Comparison of ENCODE assay signal across 17 cellular contexts in the genomic region with DNA sequence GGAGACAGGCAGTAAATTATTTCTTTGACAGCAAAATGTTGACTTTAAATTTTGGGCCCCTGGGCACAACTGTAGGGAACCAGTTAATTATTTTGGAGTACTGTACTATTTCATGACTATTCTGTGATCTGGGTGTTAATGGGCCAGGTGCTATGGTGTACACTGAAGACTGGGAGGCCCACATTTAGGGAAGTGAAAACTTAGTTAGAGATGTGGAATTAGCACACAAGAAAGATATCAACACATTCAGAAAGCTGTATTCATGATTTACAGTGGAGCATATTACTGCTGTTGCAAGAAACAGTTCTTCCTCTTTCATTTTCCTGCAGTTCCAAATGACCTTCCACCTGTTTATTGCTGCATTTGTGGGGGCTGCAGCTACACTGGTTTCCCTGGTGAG. TPM values are rescaled to one million over a fixed set of nuclear protein-coding genes. Genes with fewer than 3 reads are reported as not detected.
DNase-seq lines count a peak whose midpoint lies in the region; ATAC-seq and TF ChIP-seq lines count a peak whose summit lies in the region.
"Had no signal": no experiment of that assay in that cellular context is flagged by ENCODE, and none has a peak within 500 bp of the region (broad histone marks: within the 10 kb centered on the region; RNA-seq: fewer than 3 reads in every experiment).

No MANE protein-coding gene starts in this region.

- no peaks in the 10 kb centered on the region for H3K36me3 ChIP-seq in hepatocyte (replicated peaks; ENCODE audit: insufficient read depth, low read depth)
- H3K36me3 ChIP-seq in GM23338 (ENCODE audit: insufficient read depth), result peaks cover 4% of the 10 kb centered on the region
- H3K36me3 ChIP-seq: ascending aorta had no signal

- TF ChIP-seq CTCF in hepatocyte (IDR thresholded peaks at IDR 0.05; ENCODE audit: poor library complexity) (no peak), GM23338 (conservative IDR thresholded peaks at IDR 0.05; ENCODE audit: low read depth in 2 of 2) (no peak), chondrocyte (IDR thresholded peaks at IDR 0.05) (no peak)

- H3K4me2 ChIP-seq in hepatocyte (no peak overlapping the region), GM23338 (no peak overlapping the region)
- H3K4me2 ChIP-seq: neural progenitor cell had no signal

- no peak for TF ChIP-seq POLR2A in GM18505 (IDR thresholded peaks at IDR 0.05; ENCODE audit: borderline replicate concordance, extremely low read depth, insufficient read depth, insufficient read length)

- H3K4me3 Mint-ChIP-seq in GM23338 (no peak overlapping the region), chondrocyte (ENCODE audit: unreplicated experiment) (no peak overlapping the region)
- H3K4me3 Mint-ChIP-seq: activated T-cell treated with anti-CD3 and anti-CD28 coated beads, Interleukin-2, amount 50 U/mL, for 24 hours; neural progenitor cell had no signal

- H3K79me2 ChIP-seq in hepatocyte, result no peaks in the 10 kb centered on the region
- no peaks in the 10 kb centered on the region for H3K79me2 ChIP-seq in GM23338 (replicated peaks; ENCODE audit: insufficient read depth)

- H3K36me3 Mint-ChIP-seq in GM23338 (ENCODE audit: low read depth) (peaks cover 45% of the 10 kb centered on the region), chondrocyte (ENCODE audit: low read depth) (no peaks in the 10 kb centered on the region)

- H3K9me2 ChIP-seq in hepatocyte (replicated peaks; ENCODE audit: insufficient read depth), result no peaks in the 10 kb centered on the region
- H3K9me2 ChIP-seq in GM23338 (ENCODE audit: insufficient read depth), result no peaks in the 10 kb centered on the region

- no peaks in the 10 kb centered on the region for H3F3A ChIP-seq in GM23338 (replicated peaks; ENCODE audit: low read depth)

- H2AFZ ChIP-seq in hepatocyte (no peak overlapping the region), GM23338 (no peak overlapping the region)
- H2AFZ ChIP-seq: neural progenitor cell had no signal

- no peak overlapping the region for H3K27ac Mint-ChIP-seq in GM23338
- no peak overlapping the region for H3K27ac Mint-ChIP-seq in chondrocyte (ENCODE audit: unreplicated experiment)
- H3K27ac Mint-ChIP-seq: activated T-cell treated with anti-CD3 and anti-CD28 coated beads, Interleukin-2, amount 50 U/mL, for 24 hours; neural progenitor cell had no signal

- no peaks in the 10 kb centered on the region for H4K20me1 ChIP-seq in hepatocyte (ENCODE audit: insufficient read depth, poor library complexity, severe bottlenecking)
- no peaks in the 10 kb centered on the region for H4K20me1 ChIP-seq in GM23338 (replicated peaks; ENCODE audit: insufficient read depth)

- H3K27ac ChIP-seq in hepatocyte, result no peak overlapping the region
- H3K27ac ChIP-seq in GM23338 (ENCODE audit: low read depth), result no peak overlapping the region
- H3K27ac ChIP-seq: ascending aorta, neural progenitor cell had no signal

- H3K27me3 ChIP-seq in hepatocyte, result no peaks in the 10 kb centered on the region
- H3K27me3 ChIP-seq in GM23338 (ENCODE audit: insufficient read depth), result no peaks in the 10 kb centered on the region
- H3K27me3 ChIP-seq: ascending aorta, neural progenitor cell had no signal

- ATAC-seq in GM18505 (IDR thresholded peaks at IDR 0.05; ENCODE audit: unreplicated experiment), result peak; percentile 96
- peak; percentile 87 for ATAC-seq in GM21423 (IDR thresholded peaks at IDR 0.05; ENCODE audit: unreplicated experiment)
- ATAC-seq in HG03060 (IDR thresholded peaks at IDR 0.05; ENCODE audit: low read depth, unreplicated experiment), result peak; percentile 52
- no peak for ATAC-seq in GM23338
- ATAC-seq: left colon had no signal

- no peaks in the 10 kb centered on the region for H3K9me3 Mint-ChIP-seq in GM23338
- no peaks in the 10 kb centered on the region for H3K9me3 Mint-ChIP-seq in chondrocyte (ENCODE audit: low read depth)
- H3K9me3 Mint-ChIP-seq: activated T-cell treated with anti-CD3 and anti-CD28 coated beads, Interleukin-2, amount 50 U/mL, for 24 hours; neural progenitor cell had no signal

- H3K4me3 ChIP-seq in hepatocyte (no peak overlapping the region), GM23338 (no peak overlapping the region)
- H3K4me3 ChIP-seq: ascending aorta, neural progenitor cell had no signal

- H3K4me1 Mint-ChIP-seq in GM23338 (peaks cover 4% of the 10 kb centered on the region; the same call in 1 of the 3 replicates), chondrocyte (ENCODE audit: low read depth) (peaks cover 19% of the 10 kb centered on the region)

- no peaks in the 10 kb centered on the region for H3K9me3 ChIP-seq in hepatocyte (ENCODE audit: low read depth)
- H3K9me3 ChIP-seq: ascending aorta had no signal

- DNase-seq in NOMO-1 treated with dmso at 0.1 percent for 144 hours (lab: John Stamatoyannopoulos, UW; ENCODE audit: unreplicated experiment) (peak; percentile 73), hepatocyte (ENCODE audit: low spot score) (no peak), T-helper 1 cell (no peak), GM23338 (ENCODE audit: low spot score) (no peak), chondrocyte (ENCODE audit: low spot score) (no peak)
- DNase-seq: activated CD4-positive, CD25-positive, alpha-beta regulatory T cell; activated T-cell treated with anti-CD3 and anti-CD28 coated beads, Interleukin-2, amount 50 U/mL, for 24 hours; effector CD8-positive, alpha-beta T cell; Kasumi-1; left colon; SHP77; small intestine had no signal

- H3K27me3 Mint-ChIP-seq in GM23338 (ENCODE audit: insufficient read depth, low read depth, poor library complexity) (peaks cover 2% of the 10 kb centered on the region), chondrocyte (ENCODE audit: low read depth) (no peaks in the 10 kb centered on the region)

- H3K4me1 ChIP-seq in hepatocyte (ENCODE audit: insufficient read depth) (no peaks in the 10 kb centered on the region), GM23338 (ENCODE audit: insufficient read depth) (no peaks in the 10 kb centered on the region)
- H3K4me1 ChIP-seq: ascending aorta had no signal

TF ChIP-seq in GM23338, 12 proteins besides CTCF, POLR2A, EP300 and RAD21 (continues in another document):
- TF ChIP-seq, protein P1, sequence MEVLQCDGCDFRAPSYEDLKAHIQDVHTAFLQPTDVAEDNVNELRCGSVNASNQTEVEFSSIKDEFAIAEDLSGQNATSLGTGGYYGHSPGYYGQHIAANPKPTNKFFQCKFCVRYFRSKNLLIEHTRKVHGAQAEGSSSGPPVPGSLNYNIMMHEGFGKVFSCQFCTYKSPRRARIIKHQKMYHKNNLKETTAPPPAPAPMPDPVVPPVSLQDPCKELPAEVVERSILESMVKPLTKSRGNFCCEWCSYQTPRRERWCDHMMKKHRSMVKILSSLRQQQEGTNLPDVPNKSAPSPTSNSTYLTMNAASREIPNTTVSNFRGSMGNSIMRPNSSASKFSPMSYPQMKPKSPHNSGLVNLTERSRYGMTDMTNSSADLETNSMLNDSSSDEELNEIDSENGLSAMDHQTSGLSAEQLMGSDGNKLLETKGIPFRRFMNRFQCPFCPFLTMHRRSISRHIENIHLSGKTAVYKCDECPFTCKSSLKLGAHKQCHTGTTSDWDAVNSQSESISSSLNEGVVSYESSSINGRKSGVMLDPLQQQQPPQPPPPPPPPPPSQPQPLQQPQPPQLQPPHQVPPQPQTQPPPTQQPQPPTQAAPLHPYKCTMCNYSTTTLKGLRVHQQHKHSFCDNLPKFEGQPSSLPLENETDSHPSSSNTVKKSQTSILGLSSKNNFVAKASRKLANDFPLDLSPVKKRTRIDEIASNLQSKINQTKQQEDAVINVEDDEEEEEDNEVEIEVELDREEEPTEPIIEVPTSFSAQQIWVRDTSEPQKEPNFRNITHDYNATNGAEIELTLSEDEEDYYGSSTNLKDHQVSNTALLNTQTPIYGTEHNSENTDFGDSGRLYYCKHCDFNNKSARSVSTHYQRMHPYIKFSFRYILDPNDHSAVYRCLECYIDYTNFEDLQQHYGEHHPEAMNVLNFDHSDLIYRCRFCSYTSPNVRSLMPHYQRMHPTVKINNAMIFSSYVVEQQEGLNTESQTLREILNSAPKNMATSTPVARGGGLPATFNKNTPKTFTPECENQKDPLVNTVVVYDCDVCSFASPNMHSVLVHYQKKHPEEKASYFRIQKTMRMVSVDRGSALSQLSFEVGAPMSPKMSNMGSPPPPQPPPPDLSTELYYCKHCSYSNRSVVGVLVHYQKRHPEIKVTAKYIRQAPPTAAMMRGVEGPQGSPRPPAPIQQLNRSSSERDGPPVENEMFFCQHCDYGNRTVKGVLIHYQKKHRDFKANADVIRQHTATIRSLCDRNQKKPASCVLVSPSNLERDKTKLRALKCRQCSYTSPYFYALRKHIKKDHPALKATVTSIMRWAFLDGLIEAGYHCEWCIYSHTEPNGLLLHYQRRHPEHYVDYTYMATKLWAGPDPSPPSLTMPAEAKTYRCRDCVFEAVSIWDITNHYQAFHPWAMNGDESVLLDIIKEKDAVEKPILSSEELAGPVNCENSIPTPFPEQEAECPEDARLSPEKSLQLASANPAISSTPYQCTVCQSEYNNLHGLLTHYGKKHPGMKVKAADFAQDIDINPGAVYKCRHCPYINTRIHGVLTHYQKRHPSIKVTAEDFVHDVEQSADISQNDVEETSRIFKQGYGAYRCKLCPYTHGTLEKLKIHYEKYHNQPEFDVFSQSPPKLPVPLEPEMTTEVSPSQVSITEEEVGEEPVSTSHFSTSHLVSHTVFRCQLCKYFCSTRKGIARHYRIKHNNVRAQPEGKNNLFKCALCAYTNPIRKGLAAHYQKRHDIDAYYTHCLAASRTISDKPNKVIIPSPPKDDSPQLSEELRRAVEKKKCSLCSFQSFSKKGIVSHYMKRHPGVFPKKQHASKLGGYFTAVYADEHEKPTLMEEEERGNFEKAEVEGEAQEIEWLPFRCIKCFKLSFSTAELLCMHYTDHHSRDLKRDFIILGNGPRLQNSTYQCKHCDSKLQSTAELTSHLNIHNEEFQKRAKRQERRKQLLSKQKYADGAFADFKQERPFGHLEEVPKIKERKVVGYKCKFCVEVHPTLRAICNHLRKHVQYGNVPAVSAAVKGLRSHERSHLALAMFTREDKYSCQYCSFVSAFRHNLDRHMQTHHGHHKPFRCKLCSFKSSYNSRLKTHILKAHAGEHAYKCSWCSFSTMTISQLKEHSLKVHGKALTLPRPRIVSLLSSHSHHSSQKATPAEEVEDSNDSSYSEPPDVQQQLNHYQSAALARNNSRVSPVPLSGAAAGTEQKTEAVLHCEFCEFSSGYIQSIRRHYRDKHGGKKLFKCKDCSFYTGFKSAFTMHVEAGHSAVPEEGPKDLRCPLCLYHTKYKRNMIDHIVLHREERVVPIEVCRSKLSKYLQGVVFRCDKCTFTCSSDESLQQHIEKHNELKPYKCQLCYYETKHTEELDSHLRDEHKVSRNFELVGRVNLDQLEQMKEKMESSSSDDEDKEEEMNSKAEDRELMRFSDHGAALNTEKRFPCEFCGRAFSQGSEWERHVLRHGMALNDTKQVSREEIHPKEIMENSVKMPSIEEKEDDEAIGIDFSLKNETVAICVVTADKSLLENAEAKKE (CRISPR knock-in tag; IDR thresholded peaks at IDR 0.05), result no peak

RNA-seq across cellular contexts. Expression of a gene that starts 12.4 kb away (rescaled TPM):
- total RNA-seq in hepatocyte (1.5 and 1.8 TPM in 2 replicates), chondrocyte (0.77 to 1.2 TPM (median 1.1 TPM) in 3 replicates)
- polyA plus RNA-seq in hepatocyte (0.80 and 1.1 TPM in 2 replicates), GM23338 (2016; fragmentation: Nextera tagmentation; extraction: Ambion mirVana) (30.2 and 36.9 TPM in 2 replicates)
- total RNA-seq in GM23338 (2014; rRNA removed; shearing (Covaris generic)), result 49.9 and 66.9 TPM in 2 replicates

RNA-seq across cellular contexts. Expression of a gene that starts 43.1 kb away (rescaled TPM):
- total RNA-seq in hepatocyte (2.4 and 3.6 TPM in 2 replicates), chondrocyte (2.6 to 4.1 TPM (median 2.7 TPM) in 3 replicates)
- polyA plus RNA-seq in hepatocyte (1.6 and 2.2 TPM in 2 replicates), GM23338 (2016; fragmentation: Nextera tagmentation; extraction: Ambion mirVana) (0.07 and 0.24 TPM in 2 replicates)
- 0.28 and 0.78 TPM in 2 replicates for total RNA-seq in GM23338 (2014; rRNA removed; shearing (Covaris generic))

Comparison
In these comparisons a context has a peak if more than half of its experiments do, and no peak if none do; other contexts are left out.
1. RNA of a gene that starts 12.4 kb away (total RNA-seq): 49.9 to 66.9 TPM in GM23338; 1.5 to 1.8 TPM in hepatocyte and 0.77 to 1.2 TPM in chondrocyte; every median in the first group is over 10 times any median in the second.